9 cellular contexts compared by ENCODE assay signal in the genomic region with DNA sequence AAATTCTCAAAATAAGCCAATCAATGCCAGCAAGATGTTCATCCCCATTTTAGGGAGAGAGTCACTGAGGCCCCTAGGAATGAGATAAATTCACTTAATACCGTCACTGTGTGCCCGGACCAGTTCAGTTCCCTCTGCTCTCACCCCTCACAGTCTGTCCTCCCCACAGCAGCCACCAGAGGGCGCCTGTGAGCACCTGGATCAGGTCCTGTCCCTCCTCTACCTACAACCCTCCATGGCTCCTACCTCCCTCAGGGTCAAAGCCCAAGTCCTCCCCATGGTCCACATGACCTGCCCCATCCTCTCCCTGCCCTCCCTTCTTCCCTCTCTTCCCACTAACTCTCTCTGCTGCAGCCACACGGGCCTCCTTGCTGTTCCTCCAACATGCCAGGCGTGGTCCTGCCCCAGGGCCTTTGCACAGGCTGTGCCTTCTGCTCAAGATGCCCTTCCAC. TPM values are rescaled to one million over a fixed set of nuclear protein-coding genes. Genes with fewer than 3 reads are reported as not detected.
DNase-seq lines count a peak whose midpoint lies in the region; ATAC-seq and TF ChIP-seq lines count a peak whose summit lies in the region.
"Had no signal": no experiment of that assay in that cellular context is flagged by ENCODE, and none has a peak within 500 bp of the region (broad histone marks: within the 10 kb centered on the region; RNA-seq: fewer than 3 reads in every experiment).

No MANE protein-coding gene starts in this region.

- no peak overlapping the region for H3K27ac ChIP-seq in coronary artery
- no peak overlapping the region for H3K27ac ChIP-seq in testis

- CTCF ChIA-PET in BJ (lab: Yijun Ruan, JAX), result interaction anchor here (1.4 to 4.7 kb wide), 5 partner anchors 19 to 160 kb away, joined by 6 to 62 read pairs (median 11); no protein-coding TSS in a partner anchor

- no peaks in the 10 kb centered on the region for H3K4me1 Mint-ChIP-seq in nephron

- H3K9me3 Mint-ChIP-seq in nephron, result peaks cover 3% of the 10 kb centered on the region

- POLR2A ChIA-PET in BJ (lab: Charles Lee), result no interaction called here

- H3K36me3 ChIP-seq in BJ (ENCODE audit: control insufficient read depth, insufficient read depth, low read length), result no peaks in the 10 kb centered on the region
- no peaks in the 10 kb centered on the region for H3K36me3 ChIP-seq in testis (ENCODE audit: low read depth, missing control alignments)
- H3K36me3 ChIP-seq: HAP-1 had no signal

- peaks cover 41% of the 10 kb centered on the region for H3K27me3 Mint-ChIP-seq in nephron (ENCODE audit: low read depth)

- H3K4me3 ChIP-seq in BJ (ENCODE audit: low read depth, low read length) (no peak overlapping the region), coronary artery (no peak overlapping the region), testis (no peak overlapping the region)
- H3K4me3 ChIP-seq: HAP-1 had no signal

- H3K36me3 Mint-ChIP-seq in nephron (ENCODE audit: low read depth), result no peaks in the 10 kb centered on the region

- no peaks in the 10 kb centered on the region for H3K9me3 ChIP-seq in testis
- H3K9me3 ChIP-seq: HAP-1 had no signal

- no peak for DNase-seq in BJ (ENCODE audit: low read depth)
- DNase-seq in activated CD4-positive, alpha-beta T cell treated with anti-CD3 and anti-CD28 coated beads for 48 hours, result peak; percentile 91
- no peak for DNase-seq in coronary artery (ENCODE audit: low spot score)
- DNase-seq in testis, result peak; percentile 57

- TF ChIP-seq CTCF in BJ (IDR thresholded peaks at IDR 0.05; ENCODE audit: insufficient read depth, low read depth, low read length) (peak; percentile 83), coronary artery (IDR thresholded peaks at IDR 0.05) (peak; percentile 35), nephron (IDR thresholded peaks at IDR 0.05; ENCODE audit: unreplicated experiment in 3 of 3) (peak; percentile 46 to 52 (median 47)), testis (IDR thresholded peaks at IDR 0.05) (peak; percentile 36 to 83 (median 61))

- no peaks in the 10 kb centered on the region for H3K4me1 ChIP-seq in testis
- H3K4me1 ChIP-seq: HAP-1 had no signal

- WGBS in testis, 2 donors, result 43 to 45% methylated on average over 5 of the region's 5 CpGs

- H3K4me3 Mint-ChIP-seq in nephron, result no peak overlapping the region

- intact Hi-C loops in testis (cut with DNase I; ENCODE audit: low total_unique reads), result loop anchor here (5.0 kb wide), 1 partner anchor 148 kb away; no protein-coding TSS in a partner anchor

- ATAC-seq in GM21825 (IDR thresholded peaks at IDR 0.05; ENCODE audit: unreplicated experiment) (no peak), GM21367 (IDR thresholded peaks at IDR 0.05; ENCODE audit: unreplicated experiment) (no peak)

- TF ChIP-seq RAD21 in Ishikawa (IDR thresholded peaks at IDR 0.05; ENCODE audit: low read depth), result peak; percentile 52

- no peak overlapping the region for H3K27ac Mint-ChIP-seq in nephron

- H3K27me3 ChIP-seq in BJ (ENCODE audit: control insufficient read depth, insufficient read depth, low read length) (peaks cover 6% of the 10 kb centered on the region; the same call in 1 of the 2 replicates), testis (no peaks in the 10 kb centered on the region)

- no peak for TF ChIP-seq EP300 in Ishikawa (IDR thresholded peaks at IDR 0.05; ENCODE audit: borderline replicate concordance)

- TF ChIP-seq POLR2A in testis (IDR thresholded peaks at IDR 0.05), result no peak

TF ChIP-seq in Ishikawa, 13 proteins besides CTCF, POLR2A, EP300 and RAD21:
- no peak for TF ChIP-seq TEAD4 (IDR thresholded peaks at IDR 0.05)

RNA-seq across cellular contexts. Expression of gene NFIC, which starts 42.0 kb away (rescaled TPM):
- polyA plus RNA-seq in BJ (2011; rRNA removed) (3.7 and 5.0 TPM in 2 replicates), testis (ENCODE audit: insufficient read depth, low read depth, low replicate concordance) (56.5 TPM)
- 17.0 and 36.3 TPM in 2 replicates for polyA minus RNA-seq in BJ (2011; rRNA and poly(A)+ RNA removed)
- total RNA-seq in testis, result 100 to 1,000 TPM; 113 to 127 TPM

Comparison
In these comparisons a context has a peak if more than half of its experiments do, and no peak if none do; other contexts are left out.
1. DNase-seq: peak in activated CD4-positive, alpha-beta T cell treated with anti-CD3 and anti-CD28 coated beads for 48 hours (single experiment) and testis (single experiment); none in BJ (single experiment) and coronary artery (single experiment).
2. Peak in every context shown above with its lines, with median percentiles within 50 percentile points of each other: CTCF ChIP-seq.